15 cellular contexts compared by ENCODE assay signal in the genomic region with DNA sequence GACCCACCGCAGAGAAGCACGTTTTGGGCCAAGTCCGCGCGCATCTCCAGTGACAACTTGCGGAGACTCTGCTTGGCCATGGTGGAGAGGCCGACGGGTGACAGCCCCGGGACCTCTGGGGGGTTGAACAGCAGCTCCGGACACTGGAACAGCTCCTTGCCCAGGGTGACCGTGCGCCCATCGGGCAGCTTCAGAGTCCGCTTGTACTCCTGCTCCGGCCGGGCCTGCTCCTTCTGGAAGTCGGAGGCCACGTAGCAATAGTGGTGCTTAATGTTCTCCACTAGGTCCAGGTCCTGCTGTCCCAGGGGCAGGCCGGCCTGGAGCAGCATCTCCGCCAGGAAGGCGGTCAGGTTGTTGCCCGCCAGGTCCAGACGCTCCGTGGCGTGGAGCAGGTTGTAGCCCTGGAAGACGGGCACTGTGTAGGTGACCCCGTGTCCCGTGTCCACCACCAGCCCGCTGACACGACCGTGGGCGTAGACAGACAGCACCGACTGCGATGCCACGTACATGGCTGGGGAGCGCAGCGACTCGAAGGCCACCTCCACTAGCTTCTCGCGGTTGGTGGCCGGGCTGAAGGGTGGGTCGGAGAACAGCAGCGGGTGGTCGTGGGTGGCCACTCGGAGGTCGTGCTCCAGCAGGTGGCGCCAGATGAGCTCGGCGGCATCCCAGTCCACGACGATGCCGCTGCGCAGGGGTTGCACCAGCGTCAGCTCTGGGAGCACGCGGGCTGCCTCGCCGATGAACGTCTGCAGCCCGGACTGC. TPM values are rescaled to one million over a fixed set of nuclear protein-coding genes. Genes with fewer than 3 reads are reported as not detected.
DNase-seq lines count a peak whose midpoint lies in the region; ATAC-seq and TF ChIP-seq lines count a peak whose summit lies in the region.
"Had no signal": no experiment of that assay in that cellular context is flagged by ENCODE, and none has a peak within 500 bp of the region (broad histone marks: within the 10 kb centered on the region; RNA-seq: fewer than 3 reads in every experiment).

No MANE protein-coding gene starts in this region.

- CTCF ChIA-PET in WTC11 (lab: Charles Lee): interaction anchor here (0.6 to 1.5 kb wide), 16 partner anchors 9 to 372 kb away, joined by 3 to 17 read pairs (median 4); no protein-coding TSS in a partner anchor

- no peak overlapping the region for H3K4me3 Mint-ChIP-seq in WTC11
- no peak overlapping the region for H3K4me3 Mint-ChIP-seq in nephron progenitor cell
- H3K4me3 Mint-ChIP-seq in mesothelial cell of epicardium: no peak overlapping the region

- no peak overlapping the region for H3K27ac Mint-ChIP-seq in WTC11
- H3K27ac Mint-ChIP-seq in nephron progenitor cell: no peak overlapping the region
- no peak overlapping the region for H3K27ac Mint-ChIP-seq in mesothelial cell of epicardium

- in situ Hi-C loops in GM13977 (cut with MboI; ENCODE audit: low pct_unique_long_range_greater_than_20kb, low sequenced_read_pairs, unreplicated experiment): no loop called here

- intact Hi-C loops in left colon (cut with DNase I, micrococcal nuclease): no loop called here

- ATAC-seq in WTC11: peak; percentile 69
- no peak for ATAC-seq in left colon
- ATAC-seq: heart right ventricle had no signal

- H3K27me3 Mint-ChIP-seq in WTC11 (ENCODE audit: low read depth): peaks cover 15% of the 10 kb centered on the region
- H3K27me3 Mint-ChIP-seq in nephron progenitor cell (ENCODE audit: low read depth, poor library complexity): peaks cover 31% of the 10 kb centered on the region
- H3K27me3 Mint-ChIP-seq in mesothelial cell of epicardium (ENCODE audit: low read depth): peaks cover 1% of the 10 kb centered on the region

- POLR2A ChIA-PET in WTC11 (lab: Charles Lee): no interaction called here

- H3K36me3 Mint-ChIP-seq in WTC11 (peaks cover 9% of the 10 kb centered on the region; the same call in 1 of the 2 replicates), nephron progenitor cell (ENCODE audit: low read depth) (no peaks in the 10 kb centered on the region), mesothelial cell of epicardium (no peaks in the 10 kb centered on the region)
- H3K36me3 Mint-ChIP-seq: activated naive CD4-positive, alpha-beta T cell treated with anti-CD3 and anti-CD28 coated beads, Interleukin-2, amount 50 U/mL, for 72 hours had no signal

- TF ChIP-seq CTCF in GM13977 (IDR thresholded peaks at IDR 0.05; ENCODE audit: extremely low read depth, insufficient read depth, missing control alignments): peak; percentile 8
- TF ChIP-seq CTCF in WTC11 (IDR thresholded peaks at IDR 0.05): no peak
- no peak for TF ChIP-seq CTCF in nephron progenitor cell (IDR thresholded peaks at IDR 0.05)
- no peak for TF ChIP-seq CTCF in mesothelial cell of epicardium (IDR thresholded peaks at IDR 0.05; ENCODE audit: unreplicated experiment)

- DNase-seq in activated CD4-positive, alpha-beta T cell treated with anti-CD3 and anti-CD28 coated beads for 48 hours: peak; percentile 31
- no peak for DNase-seq in activated CD4-positive, alpha-beta T cell treated with anti-CD3 and anti-CD28 coated beads, Interleukin-2, amount 50 U/mL, for 4 hours
- DNase-seq in GM13977 (ENCODE audit: low spot score) (no peak), WTC11 (ENCODE audit: low spot score) (peak; percentile 68), nephron progenitor cell (peak; percentile 24), C1 segment of cervical spinal cord (lab: John Stamatoyannopoulos, UW) (no peak), mesothelial cell of epicardium (ENCODE audit: low spot score in 2 of 2, unreplicated experiment in 2 of 2) (no peak), left colon (no peak)
- DNase-seq: heart right ventricle, lower lobe of right lung, Peyer's patch had no signal

- H3K9me3 Mint-ChIP-seq in WTC11: peaks cover 37% of the 10 kb centered on the region
- H3K9me3 Mint-ChIP-seq in nephron progenitor cell: peaks cover 27% of the 10 kb centered on the region
- peaks cover 18% of the 10 kb centered on the region for H3K9me3 Mint-ChIP-seq in mesothelial cell of epicardium
- H3K9me3 Mint-ChIP-seq: activated naive CD4-positive, alpha-beta T cell treated with anti-CD3 and anti-CD28 coated beads, Interleukin-2, amount 50 U/mL, for 72 hours had no signal

- no peaks in the 10 kb centered on the region for H3K4me1 Mint-ChIP-seq in WTC11
- H3K4me1 Mint-ChIP-seq in nephron progenitor cell: no peaks in the 10 kb centered on the region
- H3K4me1 Mint-ChIP-seq in mesothelial cell of epicardium: no peaks in the 10 kb centered on the region

TF ChIP-seq in WTC11, 78 proteins besides CTCF, POLR2A, EP300 and RAD21:
- TF ChIP-seq, protein P1, sequence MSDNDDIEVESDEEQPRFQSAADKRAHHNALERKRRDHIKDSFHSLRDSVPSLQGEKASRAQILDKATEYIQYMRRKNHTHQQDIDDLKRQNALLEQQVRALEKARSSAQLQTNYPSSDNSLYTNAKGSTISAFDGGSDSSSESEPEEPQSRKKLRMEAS (CRISPR knock-in tag; IDR thresholded peaks at IDR 0.05): peak; percentile 88
- TF ChIP-seq ZNF671 (CRISPR knock-in tag; IDR thresholded peaks at IDR 0.05): no peak

RNA-seq across cellular contexts. Expression of a gene that starts 0.7 kb away (rescaled TPM):
- total RNA-seq in WTC11 (2021) (not detected in 3 replicates), mesothelial cell of epicardium (not detected in 3 replicates), left colon (not detected)
- total RNA-seq: activated naive CD4-positive, alpha-beta T cell treated with anti-CD3 and anti-CD28 coated beads, Interleukin-2, amount 50 U/mL, for 72 hours; heart right ventricle; lower lobe of right lung; M059J; Peyer's patch; T-helper 1 cell treated with Interleukin-12 subunit alpha and Interleukin-12 subunit beta and Interleukin-4 antibody, amounts not matched to agents 30 ng/mL and 1 ng/mL, for 36 hours; upper lobe of left lung had no signal

RNA-seq across cellular contexts. Expression of a gene that starts 23.6 kb away (rescaled TPM):
- total RNA-seq in WTC11 (2021): not detected in 3 replicates
- not detected in 3 replicates for total RNA-seq in mesothelial cell of epicardium
- not detected for total RNA-seq in left colon
- total RNA-seq: activated naive CD4-positive, alpha-beta T cell treated with anti-CD3 and anti-CD28 coated beads, Interleukin-2, amount 50 U/mL, for 72 hours; heart right ventricle; lower lobe of right lung; M059J; Peyer's patch; upper lobe of left lung had no signal

Comparison
In these comparisons a context has a peak if more than half of its experiments do, and no peak if none do; other contexts are left out.
1. DNase-seq: peak in activated CD4-positive, alpha-beta T cell treated with anti-CD3 and anti-CD28 coated beads for 48 hours (single experiment), WTC11 (single experiment) and nephron progenitor cell (single experiment); none in activated CD4-positive, alpha-beta T cell treated with anti-CD3 and anti-CD28 coated beads, Interleukin-2, amount 50 U/mL, for 4 hours (0 of 2), GM13977 (single experiment), C1 segment of cervical spinal cord (0 of 14), mesothelial cell of epicardium (0 of 2) and left colon (0 of 2).